ENCODE assay signal across 8 cellular contexts in the genomic region with DNA sequence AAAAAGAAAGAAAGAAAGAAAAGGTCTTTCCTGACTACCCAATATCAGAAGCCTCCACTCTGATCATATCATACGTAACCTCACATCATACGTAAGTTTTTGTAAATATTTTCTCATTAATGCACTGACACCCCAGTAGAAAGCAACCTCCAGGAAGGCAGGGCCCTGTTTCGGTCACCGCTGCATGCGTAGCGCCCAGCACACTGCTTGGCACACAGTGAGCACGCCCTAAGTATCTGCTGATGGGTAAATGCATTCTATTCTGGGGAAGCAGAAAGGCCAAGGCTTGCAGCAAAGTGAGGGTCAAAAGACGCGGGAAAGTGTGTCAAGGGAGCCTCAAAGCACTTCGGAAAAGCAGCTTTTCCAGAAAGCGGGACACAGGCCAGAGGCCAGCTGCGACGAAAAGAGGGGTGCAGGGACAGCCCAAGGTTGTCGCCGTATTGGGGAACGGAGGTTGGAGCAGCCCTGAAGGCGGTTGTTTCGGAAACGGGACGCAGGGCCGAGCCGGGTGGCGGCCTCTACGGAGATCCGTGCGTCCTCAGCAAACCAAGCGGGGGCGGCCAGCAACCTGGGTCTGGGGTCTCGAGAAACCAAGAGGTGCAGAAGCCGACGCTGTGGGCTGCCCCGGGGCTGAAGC. TPM values are rescaled to one million over a fixed set of nuclear protein-coding genes. Genes with fewer than 3 reads are reported as not detected.
DNase-seq lines count a peak whose midpoint lies in the region; ATAC-seq and TF ChIP-seq lines count a peak whose summit lies in the region.

No MANE protein-coding gene starts in this region.

- H2AFZ ChIP-seq in mesenchymal stem cell (ENCODE audit: low read depth, low read length) = peak overlapping the region; percentile 56

- ATAC-seq in body of pancreas (peak; percentile 1), aorta (ENCODE audit: low FRiP score) (peak; percentile 45)

- DNase-seq in HL-60 (ENCODE audit: low read depth in 1 of 2, low spot score in 1 of 2) = peak in 1 of 2 experiments; percentile 12
- DNase-seq in body of pancreas = no peak
- DNase-seq in mesenchymal stem cell = no peak
- no peak for DNase-seq in aorta
- DNase-seq in NCI-H526 (lab: John Stamatoyannopoulos, UW) = no peak
- DNase-seq in 8988T = no peak
- no peak for DNase-seq in GF-D8 (lab: John Stamatoyannopoulos, UW)

- H3K23ac ChIP-seq in mesenchymal stem cell (ENCODE audit: low read length in 2 of 2) = peak overlapping the region in 1 of 2 experiments; percentile 83

- TF ChIP-seq POLR2A in body of pancreas (IDR thresholded peaks at IDR 0.05) = no peak

- no peak overlapping the region for H2BK15ac ChIP-seq in mesenchymal stem cell (ENCODE audit: low read depth, poor library complexity, severe bottlenecking)

- TF ChIP-seq CTCF in HL-60 (IDR thresholded peaks at IDR 0.05; ENCODE audit: insufficient read depth, low read length) (no peak), body of pancreas (IDR thresholded peaks at IDR 0.05) (no peak)

- peak overlapping the region; percentile 84 for H4K91ac ChIP-seq in mesenchymal stem cell (ENCODE audit: low read length)

- H2BK120ac ChIP-seq in mesenchymal stem cell (ENCODE audit: low read depth, low read length) = peak overlapping the region; percentile 0

- peak overlapping the region; percentile 94 to 95 for H3K4ac ChIP-seq in mesenchymal stem cell (ENCODE audit: low read depth in 1 of 2, low read length in 2 of 2)

- H3K4me1 ChIP-seq in body of pancreas (peaks cover 32% of the 10 kb centered on the region), mesenchymal stem cell (ENCODE audit: control insufficient read depth, insufficient read depth, low read depth, low read length) (peaks cover 14% of the 10 kb centered on the region), aorta (ENCODE audit: control insufficient read depth in 1 of 2, insufficient read depth in 2 of 2, low read length in 2 of 2) (no peaks in the 10 kb centered on the region)

- WGBS in body of pancreas, 2 donors = 4 to 5% methylated on average over 26 to 32 of the region's 32 CpGs
- 13% methylated on average over 30 of the region's 32 CpGs for WGBS in mesenchymal stem cell
- WGBS in aorta, 2 donors = 4 to 6% methylated on average over 32 of the region's 32 CpGs

- peak overlapping the region; percentile 94 for H4K8ac ChIP-seq in mesenchymal stem cell (ENCODE audit: low read length)

- H3K18ac ChIP-seq in mesenchymal stem cell (ENCODE audit: low read depth in 1 of 2, low read length in 2 of 2) = peak overlapping the region; percentile 69 to 84

- peak overlapping the region in 1 of 2 experiments; percentile 66 for H3K14ac ChIP-seq in mesenchymal stem cell (ENCODE audit: low read length in 2 of 2)

- peaks cover 27% of the 10 kb centered on the region for H3K79me1 ChIP-seq in mesenchymal stem cell (replicated peaks; ENCODE audit: low read length, poor library complexity, severe bottlenecking)

- intact Hi-C loops in body of pancreas (cut with DNase I) = no loop called here
- intact Hi-C loops in aorta (cut with DNase I) = loop anchor here in 1 of 2 donors (10.0 kb wide), 1 partner anchor 115 kb away; a partner anchor contains a TSS

- no peak overlapping the region for H2BK12ac ChIP-seq in mesenchymal stem cell (ENCODE audit: low read length in 2 of 2)

- H3K27me3 ChIP-seq in HL-60 (ENCODE audit: insufficient read depth, poor library complexity, severe bottlenecking) (no peaks in the 10 kb centered on the region), body of pancreas (no peaks in the 10 kb centered on the region), mesenchymal stem cell (ENCODE audit: control insufficient read depth in 1 of 2, insufficient read depth in 1 of 2, low read length in 2 of 2) (no peaks in the 10 kb centered on the region), aorta (ENCODE audit: control insufficient read depth in 1 of 2, insufficient read depth in 2 of 2, low read length in 1 of 2) (no peaks in the 10 kb centered on the region)

- peak overlapping the region; percentile 85 for H3K4me2 ChIP-seq in mesenchymal stem cell (ENCODE audit: low read length, poor library complexity, severe bottlenecking)

- H2BK5ac ChIP-seq in mesenchymal stem cell (ENCODE audit: low read depth, low read length, poor library complexity, severe bottlenecking) = peak overlapping the region; percentile 34

- H2AK5ac ChIP-seq in mesenchymal stem cell (ENCODE audit: low read length, severe bottlenecking) = no peak overlapping the region

- H3K4me3 ChIP-seq in GM08714 (ENCODE audit: low read length) = peak overlapping the region; percentile 74
- peak overlapping the region; percentile 98 for H3K4me3 ChIP-seq in HL-60 (replicated peaks; ENCODE audit: insufficient read depth, low read length)
- peak overlapping the region; percentile 96 to 100 for H3K4me3 ChIP-seq in body of pancreas
- peak overlapping the region; percentile 83 to 99 for H3K4me3 ChIP-seq in mesenchymal stem cell (ENCODE audit: insufficient read depth in 1 of 2, low read depth in 1 of 2, low read length in 2 of 2)
- peak overlapping the region; percentile 89 to 91 for H3K4me3 ChIP-seq in aorta (ENCODE audit: low read length in 2 of 2)

- peak overlapping the region; percentile 95 for H3K9ac ChIP-seq in mesenchymal stem cell (ENCODE audit: low read length)

- no peaks in the 10 kb centered on the region for H3K9me3 ChIP-seq in body of pancreas
- H3K9me3 ChIP-seq in mesenchymal stem cell (ENCODE audit: control insufficient read depth, low read length) = no peaks in the 10 kb centered on the region
- no peaks in the 10 kb centered on the region for H3K9me3 ChIP-seq in aorta (ENCODE audit: control insufficient read depth, low read length)

- peaks cover 3 to 6% of the 10 kb centered on the region in 2 donors for H3K36me3 ChIP-seq in body of pancreas (replicated peaks in 1 of 2; ENCODE audit: insufficient read depth in 1 of 2, low read depth in 2 of 2)
- H3K36me3 ChIP-seq in mesenchymal stem cell (ENCODE audit: control insufficient read depth in 1 of 2, insufficient read depth in 2 of 2, low read depth in 1 of 2, low read length in 2 of 2) = peaks cover 31 to 34% of the 10 kb centered on the region in 2 experiments
- H3K36me3 ChIP-seq in aorta (ENCODE audit: control insufficient read depth in 1 of 2, insufficient read depth in 2 of 2, low read length in 1 of 2) = peaks cover 8 to 9% of the 10 kb centered on the region in 2 donors

- peak overlapping the region; percentile 87 for H3K27ac ChIP-seq in HL-60 (replicated peaks)
- peak overlapping the region; percentile 59 to 92 (median 89) for H3K27ac ChIP-seq in body of pancreas
- H3K27ac ChIP-seq in mesenchymal stem cell (ENCODE audit: low read length, poor library complexity, severe bottlenecking) = no peak overlapping the region
- peak overlapping the region in 1 of 2 donors; percentile 16 for H3K27ac ChIP-seq in aorta (ENCODE audit: low read depth in 1 of 2, low read length in 2 of 2)

RNA-seq across cellular contexts. Expression of a gene that starts 0.5 kb away (rescaled TPM):
- total RNA-seq in body of pancreas (10 to 100 TPM; 13.5 to 16.3 TPM), aorta (10 to 100 TPM; 29.0 to 44.3 TPM)
- polyA plus RNA-seq in mesenchymal stem cell (2013, experiment 1 of 2) = 35.7 TPM
- polyA plus RNA-seq in mesenchymal stem cell (2013, experiment 2 of 2) = 31.6 TPM
- 10 to 100 TPM; 22.0 to 58.4 TPM for polyA plus RNA-seq in aorta

RNA-seq across cellular contexts. Expression of a gene that starts 0.8 kb away (rescaled TPM):
- total RNA-seq in body of pancreas (10 to 100 TPM; 38.9 to 57.4 TPM), aorta (10 to 100 TPM; 54.0 to 82.8 TPM)
- polyA plus RNA-seq in mesenchymal stem cell (2013, experiment 1 of 2) = 15.4 TPM
- 16.1 TPM for polyA plus RNA-seq in mesenchymal stem cell (2013, experiment 2 of 2)
- polyA plus RNA-seq in aorta = 10 to 100 TPM; 11.3 to 36.7 TPM

RNA-seq across cellular contexts. Expression of a gene that starts 46.7 kb away (rescaled TPM):
- not detected for total RNA-seq in body of pancreas
- polyA plus RNA-seq in mesenchymal stem cell (2013, experiment 1 of 2) = 3.2 TPM
- 3.1 TPM for polyA plus RNA-seq in mesenchymal stem cell (2013, experiment 2 of 2)
- total RNA-seq in aorta = 1 to 10 TPM in 1 of 2 donors, under 1 TPM in 1; 0.23 to 3.1 TPM
- 10 to 100 TPM in 1 of 2 donors, 1 to 10 TPM in 1; 3.0 to 15.0 TPM for polyA plus RNA-seq in aorta
